ENCODE assay signal across 1 cellular context in genomic region chr6:31400467-31401289, GRCh38.
TF ChIP-seq lines count a peak whose summit lies in the region.

No MANE protein-coding gene starts in this region.

TF ChIP-seq in GM23338, 12 proteins besides CTCF, POLR2A, EP300 and RAD21:
- no peak for TF ChIP-seq ZNF462 (CRISPR knock-in tag; IDR thresholded peaks at IDR 0.05)
- no peak for TF ChIP-seq ZNF331 (CRISPR knock-in tag; IDR thresholded peaks at IDR 0.05; ENCODE audit: low read depth)
- TF ChIP-seq ZNF114 (CRISPR knock-in tag; IDR thresholded peaks at IDR 0.05), result no peak
- TF ChIP-seq EZH2phosphoT487 (IDR thresholded peaks at IDR 0.05; ENCODE audit: unreplicated experiment), result no peak
- no peak for TF ChIP-seq REST (IDR thresholded peaks at IDR 0.05; ENCODE audit: unreplicated experiment)
- no peak; the same call in 1 of the 2 replicates for TF ChIP-seq POLR2AphosphoS5 (IDR thresholded peaks at IDR 0.05; ENCODE audit: low read depth)
- TF ChIP-seq JUNB (IDR thresholded peaks at IDR 0.05; ENCODE audit: unreplicated experiment), result no peak
- no peak for TF ChIP-seq CREB1 (CRISPR knock-in tag; IDR thresholded peaks at IDR 0.05; ENCODE audit: low read depth)
- no peak for TF ChIP-seq NANOG (IDR thresholded peaks at IDR 0.05; ENCODE audit: borderline replicate concordance)
- no peak for TF ChIP-seq ETS1 (IDR thresholded peaks at IDR 0.05)
- TF ChIP-seq STAT1 (IDR thresholded peaks at IDR 0.05; ENCODE audit: unreplicated experiment), result no peak
- no peak for TF ChIP-seq EZH2 (IDR thresholded peaks at IDR 0.05; ENCODE audit: low read depth, unreplicated experiment)
